ENCODE assay signal across 1 cellular context in genomic region chr12:870378-870777, GRCh38.
TF ChIP-seq lines count a peak whose summit lies in the region.

No MANE protein-coding gene starts in this region.

TF ChIP-seq in GM12878, 131 proteins besides CTCF, POLR2A, EP300 and RAD21 (continued from another document):
- no peak for TF ChIP-seq GATAD2B (conservative IDR thresholded peaks at IDR 0.05; ENCODE audit: low read depth)
- no peak for TF ChIP-seq NBN (IDR thresholded peaks at IDR 0.05)
- TF ChIP-seq MEF2A (IDR thresholded peaks at IDR 0.05; ENCODE audit: insufficient read depth, low read depth, low read length), result peak; percentile 77; the same call in 1 of the 2 replicates
- peak; percentile 90 for TF ChIP-seq RUNX3 (IDR thresholded peaks at IDR 0.05; ENCODE audit: low read length)
- TF ChIP-seq NFIC (IDR thresholded peaks at IDR 0.05; ENCODE audit: low read depth, low read length), result 0 out of 2 replicates have a peak, but pooled peaks have one; percentile 23
- TF ChIP-seq JUNB (IDR thresholded peaks at IDR 0.05), result peak; percentile 17; the same call in 1 of the 2 replicates
